ENCODE assay signal across 8 cellular contexts in the genomic region with DNA sequence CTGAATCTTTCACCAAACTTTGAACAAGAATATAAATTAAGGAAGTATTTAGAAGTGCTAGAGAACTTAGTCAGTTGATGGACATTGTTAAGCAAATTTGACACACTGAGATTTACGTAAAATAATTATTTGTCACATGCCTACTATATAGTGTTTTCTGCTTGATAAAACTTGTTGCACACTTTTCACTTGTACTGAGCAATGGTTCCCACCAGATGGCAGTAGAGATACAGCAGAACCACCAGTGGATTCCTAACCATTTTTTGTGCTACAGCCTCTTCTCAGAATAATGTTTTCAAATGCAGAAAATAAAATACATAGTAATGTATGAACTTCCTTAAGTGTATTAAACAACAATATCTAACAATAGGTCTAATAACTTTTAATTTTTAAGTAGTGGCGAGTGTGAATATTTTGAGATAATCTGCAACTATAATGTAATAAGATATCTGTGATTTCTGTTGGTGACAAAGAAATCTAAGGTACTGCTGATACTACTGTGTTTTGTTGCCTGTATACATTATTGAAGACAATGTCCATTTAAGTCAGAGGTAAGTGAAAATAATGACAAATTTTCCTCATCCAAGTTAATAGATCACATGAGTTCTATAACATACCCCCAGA.
DNase-seq lines count a peak whose midpoint lies in the region; ATAC-seq, FAIRE-seq and TF ChIP-seq lines count a peak whose summit lies in the region.

No MANE protein-coding gene starts in this region.

- H3K4me3 ChIP-seq in astrocyte of the cerebellum (ENCODE audit: low read depth, low read length) (no peak overlapping the region), upper lobe of left lung (no peak overlapping the region)

- H3K4me3 Mint-ChIP-seq in activated T-cell treated with anti-CD3 and anti-CD28 coated beads, Interleukin-2, amount 50 U/mL, for 4 hours: no peak overlapping the region

- no peak overlapping the region for H3K27ac ChIP-seq in upper lobe of left lung

- H3K36me3 ChIP-seq in upper lobe of left lung: no peaks in the 10 kb centered on the region

- in situ Hi-C loops in astrocyte of the cerebellum (cut with HindIII; ENCODE audit: low sequenced_read_pairs): no loop called here

- FAIRE-seq in islet of Langerhans (lab: Jason Lieb, UNC): peak; percentile 88

- peaks cover 32% of the 10 kb centered on the region for H3K36me3 Mint-ChIP-seq in activated T-cell treated with anti-CD3 and anti-CD28 coated beads, Interleukin-2, amount 50 U/mL, for 4 hours (ENCODE audit: insufficient read depth)

- H3K4me1 Mint-ChIP-seq in activated T-cell treated with anti-CD3 and anti-CD28 coated beads, Interleukin-2, amount 50 U/mL, for 4 hours (ENCODE audit: low read depth): no peaks in the 10 kb centered on the region

- no peaks in the 10 kb centered on the region for H3K27me3 Mint-ChIP-seq in activated T-cell treated with anti-CD3 and anti-CD28 coated beads, Interleukin-2, amount 50 U/mL, for 4 hours (ENCODE audit: low read depth)

- no peak for TF ChIP-seq EP300 in upper lobe of left lung (IDR thresholded peaks at IDR 0.05)

- ATAC-seq in activated T-cell treated with anti-CD3 and anti-CD28 coated beads, Interleukin-2, amount 50 U/mL, for 4 hours: peak in 1 of 2 donors; percentile 35
- peak; percentile 90 for ATAC-seq in GM21576 (IDR thresholded peaks at IDR 0.05; ENCODE audit: unreplicated experiment)
- no peak for ATAC-seq in upper lobe of left lung (ENCODE audit: low FRiP score in 2 of 2)
- ATAC-seq in GM21737 (IDR thresholded peaks at IDR 0.05; ENCODE audit: unreplicated experiment): no peak

- DNase-seq in activated T-cell treated with anti-CD3 and anti-CD28 coated beads, Interleukin-2, amount 50 U/mL, for 4 hours: peak; percentile 14
- no peak for DNase-seq in activated T-cell treated with anti-CD3 and anti-CD28 coated beads, Interleukin-2, amount 50 U/mL, for 48 hours
- DNase-seq in astrocyte of the cerebellum (ENCODE audit: low read depth) (peak; percentile 12), upper lobe of left lung (no peak)

- no peaks in the 10 kb centered on the region for H3K4me1 ChIP-seq in upper lobe of left lung

- TF ChIP-seq CTCF in LNCAP (IDR thresholded peaks at IDR 0.05) (peak; percentile 60), astrocyte of the cerebellum (IDR thresholded peaks at IDR 0.05; ENCODE audit: low read depth, low read length, missing control alignments) (peak; percentile 87), upper lobe of left lung (IDR thresholded peaks at IDR 0.05) (peak; percentile 18 to 65 (median 44))

- H3K9me3 Mint-ChIP-seq in activated T-cell treated with anti-CD3 and anti-CD28 coated beads, Interleukin-2, amount 50 U/mL, for 4 hours: no peaks in the 10 kb centered on the region

- WGBS in upper lobe of left lung, 2 donors: 65 to 76% methylated on average over 2 of the region's 2 CpGs

- H3K9me3 ChIP-seq in upper lobe of left lung: no peaks in the 10 kb centered on the region

- H3K27me3 ChIP-seq in upper lobe of left lung: no peaks in the 10 kb centered on the region

- TF ChIP-seq POLR2A in upper lobe of left lung (IDR thresholded peaks at IDR 0.05): no peak

Comparison
In these comparisons a context has a peak if more than half of its experiments do, and no peak if none do; other contexts are left out.
1. DNase-seq: peak in activated T-cell treated with anti-CD3 and anti-CD28 coated beads, Interleukin-2, amount 50 U/mL, for 4 hours (single experiment) and astrocyte of the cerebellum (single experiment); none in activated T-cell treated with anti-CD3 and anti-CD28 coated beads, Interleukin-2, amount 50 U/mL, for 48 hours (0 of 2) and upper lobe of left lung (0 of 2).
2. Peak in every context shown above with its lines, with median percentiles within 50 percentile points of each other: CTCF ChIP-seq.